Comparison of ENCODE assay signal across 23 cellular contexts in the genomic region with DNA sequence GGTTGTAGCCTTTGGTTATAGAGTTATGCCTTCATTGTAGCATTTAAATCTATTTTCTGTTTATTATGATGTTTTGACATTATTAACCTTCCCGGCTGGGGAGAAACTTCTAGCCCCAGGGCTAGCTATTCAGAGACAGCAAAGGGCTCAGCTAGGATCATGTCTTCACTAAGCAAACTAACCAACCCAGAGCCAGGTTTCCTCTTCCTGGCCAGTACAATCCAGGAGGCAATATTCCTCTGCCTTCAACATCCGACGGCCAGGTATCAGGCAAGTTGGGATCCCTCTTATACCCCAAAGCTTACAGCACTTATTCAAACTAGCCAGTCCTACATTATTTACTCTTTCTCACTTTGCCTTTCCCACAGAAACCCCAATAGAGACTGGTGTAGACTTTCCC.
DNase-seq lines count a peak whose midpoint lies in the region; ATAC-seq, FAIRE-seq and TF ChIP-seq lines count a peak whose summit lies in the region.
"Had no signal": no experiment of that assay in that cellular context is flagged by ENCODE, and none has a peak within 500 bp of the region (broad histone marks: within the 10 kb centered on the region; RNA-seq: fewer than 3 reads in every experiment).

No MANE protein-coding gene starts in this region.

- CTCF ChIA-PET in endothelial cell of umbilical vein (lab: Charles Lee): interaction anchor here (1.2 kb wide), 1 partner anchor 793 kb away, joined by 4 read pairs; no protein-coding TSS in a partner anchor

- peak overlapping the region; percentile 14 for H3K4me3 ChIP-seq in HUES64 (ENCODE audit: low read length)
- H3K4me3 ChIP-seq in endothelial cell of umbilical vein (replicated peaks in 1 of 3; ENCODE audit: insufficient read depth in 1 of 3, low read depth in 1 of 3, low read length in 3 of 3): no peak overlapping the region
- H3K4me3 ChIP-seq in neuron (ENCODE audit: low read length): no peak overlapping the region
- H3K4me3 ChIP-seq: A549, SJCRH30 had no signal

- H3K9ac ChIP-seq in ES-I3 (ENCODE audit: low read depth, low read length) (peak overlapping the region; percentile 13; the same call in 1 of the 2 replicates), HUES64 (ENCODE audit: low read depth, low read length) (peak overlapping the region; percentile 18; the same call in 1 of the 2 replicates), endothelial cell of umbilical vein (replicated peaks; ENCODE audit: extremely low read depth, insufficient read depth, low read length) (no peak overlapping the region)

- 0 out of 2 replicates have a peak, but pooled peaks cover 5% of the 10 kb centered on the region for H3K9me3 ChIP-seq in ES-I3 (ENCODE audit: control insufficient read depth, insufficient read depth, low read length)
- no peaks in the 10 kb centered on the region for H3K9me3 ChIP-seq in HUES64 (ENCODE audit: insufficient read depth, low read depth, low read length)
- no peaks in the 10 kb centered on the region for H3K9me3 ChIP-seq in endothelial cell of umbilical vein (replicated peaks; ENCODE audit: control insufficient read depth, insufficient read depth, low read length)
- H3K9me3 ChIP-seq in neuron (ENCODE audit: low read length): no peaks in the 10 kb centered on the region
- H3K9me3 ChIP-seq: A549, BE2C, SJCRH30 had no signal

- dilution Hi-C loops in endothelial cell of umbilical vein (cut with MboI; ENCODE audit: extremely low pct_ligation_motif_present, low sequenced_read_pairs): no loop called here

- BruUV-seq in endothelial cell of umbilical vein (replicated peaks; lab: Mats Ljungman, UMichigan): no TSS peak

- no peak for TF ChIP-seq CTCF in endothelial cell of umbilical vein (IDR thresholded peaks at IDR 0.05; ENCODE audit: extremely low read depth in 1 of 2, insufficient read depth in 1 of 2, low read depth in 1 of 2, low read length in 2 of 2)

- 34% methylated on average over 3 of the region's 3 CpGs for WGBS in HUES64

- in situ Hi-C loops in ACHN (cut with HindIII; ENCODE audit: low pct_ligation_motif_present, low pct_unique_long_range_greater_than_20kb, low sequenced_read_pairs): no loop called here

- no peaks in the 10 kb centered on the region for H3K9me1 ChIP-seq in endothelial cell of umbilical vein (replicated peaks; ENCODE audit: control insufficient read depth, extremely low read depth, insufficient read depth, low read length)

- peak overlapping the region; percentile 62 for H3K4me2 ChIP-seq in endothelial cell of umbilical vein (ENCODE audit: insufficient read depth, low read length)
- H3K4me2 ChIP-seq: A549 had no signal

- no peaks in the 10 kb centered on the region for H3K79me2 ChIP-seq in endothelial cell of umbilical vein (ENCODE audit: control insufficient read depth, insufficient read depth, low read length)

- intact Hi-C loops in endothelial cell of umbilical vein (cut with micrococcal nuclease): no loop called here

- no peaks in the 10 kb centered on the region for H3K27me3 ChIP-seq in HUES64 (ENCODE audit: insufficient read depth, low read length)
- H3K27me3 ChIP-seq in endothelial cell of umbilical vein (ENCODE audit: control insufficient read depth in 2 of 2, insufficient read depth in 2 of 2, low read length in 2 of 2): no peaks in the 10 kb centered on the region
- H3K27me3 ChIP-seq in neuron (ENCODE audit: insufficient read depth, low read length): no peaks in the 10 kb centered on the region
- H3K27me3 ChIP-seq: BE2C, SJCRH30 had no signal

- H2AFZ ChIP-seq in endothelial cell of umbilical vein (ENCODE audit: low read depth, low read length): no peak overlapping the region
- peak overlapping the region; percentile 36 for H2AFZ ChIP-seq in neuron (ENCODE audit: low read depth, low read length)

- H3K36me3 ChIP-seq in ES-I3 (ENCODE audit: insufficient read depth, low read length) (no peaks in the 10 kb centered on the region; the same call in 1 of the 2 replicates), HUES64 (ENCODE audit: insufficient read depth, low read length) (no peaks in the 10 kb centered on the region), endothelial cell of umbilical vein (ENCODE audit: control insufficient read depth in 2 of 2, extremely low read depth in 1 of 2, insufficient read depth in 2 of 2, low read length in 2 of 2) (no peaks in the 10 kb centered on the region), neuron (ENCODE audit: insufficient read depth, low read length) (no peaks in the 10 kb centered on the region)
- H3K36me3 ChIP-seq: BE2C, SJCRH30 had no signal

- H3K4me1 ChIP-seq in ES-I3 (ENCODE audit: insufficient read depth, low read length) (peaks cover 13% of the 10 kb centered on the region), HUES64 (ENCODE audit: insufficient read depth, low read length) (peaks cover 20% of the 10 kb centered on the region), endothelial cell of umbilical vein (ENCODE audit: control insufficient read depth, extremely low read depth, insufficient read depth, low read length) (peaks cover 14% of the 10 kb centered on the region), neuron (ENCODE audit: insufficient read depth, low read length) (peaks cover 17% of the 10 kb centered on the region)
- H3K4me1 ChIP-seq: A549, SJCRH30 had no signal

- FAIRE-seq in endothelial cell of umbilical vein (lab: Jason Lieb, UNC): no peak
- FAIRE-seq: A549, GM18507, HepG2, RCC 7860 had no signal

- no peak for TF ChIP-seq POLR2A in endothelial cell of umbilical vein (IDR thresholded peaks at IDR 0.05; ENCODE audit: low read depth, low read length)

- ATAC-seq in GM18861 (IDR thresholded peaks at IDR 0.05; ENCODE audit: unreplicated experiment): no peak
- ATAC-seq: A549, HepG2 had no signal

- POLR2A ChIA-PET in endothelial cell of umbilical vein (lab: Charles Lee): no interaction called here

- H3K27ac ChIP-seq in HUES64 (ENCODE audit: low read depth, low read length) (peak overlapping the region; percentile 93), endothelial cell of umbilical vein (ENCODE audit: insufficient read depth, low read depth, low read length) (no peak overlapping the region)
- H3K27ac ChIP-seq: A549, SJCRH30 had no signal

- DNase-seq in endothelial cell of umbilical vein (ENCODE audit: low read depth, low spot score) (no peak), ACHN (no peak), NCI-H146 (lab: John Stamatoyannopoulos, UW) (no peak)
- DNase-seq: BE2C; DND-41; KBM-7; NCI-H1048; NCI-H1417 treated with DMSO at 0.1 percent for 48 hours; NCI-H1930; NCI-H2227 treated with DMSO at 0.1 percent for 48 hours; NCI-H510A; NCI-H748 treated with DMSO at 0.1 percent for 48 hours; NK-92 treated with Interleukin-12 subunit alpha and Interleukin-12 subunit beta, amount 100 ng/mL, for 24 hours; T-helper 1 cell had no signal

- H4K20me1 ChIP-seq in endothelial cell of umbilical vein (replicated peaks; ENCODE audit: control insufficient read depth, extremely low read depth, insufficient read depth, low read length): no peaks in the 10 kb centered on the region

TF ChIP-seq in endothelial cell of umbilical vein, 7 proteins besides CTCF, POLR2A, EP300 and RAD21:
- no peak for TF ChIP-seq GATA2 (IDR thresholded peaks at IDR 0.05; ENCODE audit: insufficient read depth, insufficient read length, low read depth, low read length)
- TF ChIP-seq EZH2 (IDR thresholded peaks at IDR 0.05; ENCODE audit: borderline replicate concordance, low read depth, low read length, severe bottlenecking): no peak
- no peak for TF ChIP-seq MYC (IDR thresholded peaks at IDR 0.05; ENCODE audit: low read depth, low read length)
- TF ChIP-seq POLR2AphosphoS5 (IDR thresholded peaks at IDR 0.05; ENCODE audit: insufficient read depth, low read depth, low read length): no peak
- TF ChIP-seq FOS (IDR thresholded peaks at IDR 0.05; ENCODE audit: borderline replicate concordance, insufficient read depth, low read length): no peak
- TF ChIP-seq, protein P1, sequence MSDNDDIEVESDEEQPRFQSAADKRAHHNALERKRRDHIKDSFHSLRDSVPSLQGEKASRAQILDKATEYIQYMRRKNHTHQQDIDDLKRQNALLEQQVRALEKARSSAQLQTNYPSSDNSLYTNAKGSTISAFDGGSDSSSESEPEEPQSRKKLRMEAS (IDR thresholded peaks at IDR 0.05; ENCODE audit: insufficient read depth, insufficient read length): no peak
- TF ChIP-seq JUN (IDR thresholded peaks at IDR 0.05; ENCODE audit: borderline replicate concordance, insufficient read depth, insufficient read length, low read depth): no peak
